In genomic region chr19:56538761-56539263, GRCh38 we compare ENCODE assay signal across 8 cellular contexts. TPM values are rescaled to one million over a fixed set of nuclear protein-coding genes. Genes with fewer than 3 reads are reported as not detected.
DNase-seq lines count a peak whose midpoint lies in the region; ATAC-seq and TF ChIP-seq lines count a peak whose summit lies in the region.

ZFP28 (plus strand) TSS chr19:56538948; CDS start chr19:56539019, 71 bp downstream.

- H3K27ac Mint-ChIP-seq in activated naive CD8-positive, alpha-beta T cell treated with anti-CD3 and anti-CD28 coated beads, Interleukin-2, amount 10 ng/mL, durations not matched to agents 7 days and 5 days: peak within 1 kb of the TSS; percentile 98

- H3K27me3 ChIP-seq in H7 (ENCODE audit: control insufficient read depth, insufficient read depth, low read length) (no peaks in the 10 kb centered on the region; the same call in 1 of the 2 replicates), right atrium auricular region (no peaks in the 10 kb centered on the region)

- H3K9me3 Mint-ChIP-seq in activated naive CD8-positive, alpha-beta T cell treated with anti-CD3 and anti-CD28 coated beads, Interleukin-2, amount 10 ng/mL, durations not matched to agents 7 days and 5 days: peaks cover 34% of the 10 kb centered on the region

- intact Hi-C loops in sciatic nerve (cut with DNase I): no loop called here

- H3K4me1 Mint-ChIP-seq in activated naive CD8-positive, alpha-beta T cell treated with anti-CD3 and anti-CD28 coated beads, Interleukin-2, amount 10 ng/mL, durations not matched to agents 7 days and 5 days: peaks cover 16% of the 10 kb centered on the region

- H3K27me3 Mint-ChIP-seq in activated naive CD8-positive, alpha-beta T cell treated with anti-CD3 and anti-CD28 coated beads, Interleukin-2, amount 10 ng/mL, durations not matched to agents 7 days and 5 days: no peaks in the 10 kb centered on the region

- POLR2A ChIA-PET in activated naive CD8-positive, alpha-beta T cell treated with anti-CD3 and anti-CD28 coated beads, Interleukin-2, amount 10 ng/mL, durations not matched to agents 7 days and 5 days (lab: Charles Lee): interaction anchor here (0.8 to 2.3 kb wide), 5 partner anchors 27 to 634 kb away, joined by 3 to 8 read pairs (median 4); partner anchors contain the start of gene ZNF71

- peak within 1 kb of the TSS; percentile 90 to 93 for H3K27ac ChIP-seq in right atrium auricular region

- peaks cover 0 to 19% of the 10 kb centered on the region in 2 donors for H3K4me1 ChIP-seq in right atrium auricular region

- TF ChIP-seq CTCF in right atrium auricular region (IDR thresholded peaks at IDR 0.05): no peak

- peak within 1 kb of the TSS; percentile 95 for H3K4me3 Mint-ChIP-seq in activated naive CD8-positive, alpha-beta T cell treated with anti-CD3 and anti-CD28 coated beads, Interleukin-2, amount 10 ng/mL, durations not matched to agents 7 days and 5 days

- peak within 1 kb of the TSS; percentile 59 for H3K4me3 ChIP-seq in H7 (ENCODE audit: insufficient read depth, low read depth, low read length)
- H3K4me3 ChIP-seq in right atrium auricular region: peak within 1 kb of the TSS; percentile 68 to 82

- H3K36me3 ChIP-seq in H7 (replicated peaks; ENCODE audit: control insufficient read depth, insufficient read depth, low read length) (no peaks in the 10 kb centered on the region; the same call in 1 of the 2 replicates), right atrium auricular region (peaks cover 16% of the 10 kb centered on the region)

- H3K36me3 Mint-ChIP-seq in activated naive CD8-positive, alpha-beta T cell treated with anti-CD3 and anti-CD28 coated beads, Interleukin-2, amount 10 ng/mL, durations not matched to agents 7 days and 5 days: peaks cover 45% of the 10 kb centered on the region

- DNase-seq in DMS53 (lab: John Stamatoyannopoulos, UW): peak; percentile 83
- peak; percentile 19 for DNase-seq in H7
- DNase-seq in NCI-H2227 treated with DMSO at 0.1 percent for 48 hours (lab: John Stamatoyannopoulos, UW): peak; percentile 96
- no peak for DNase-seq in activated naive CD8-positive, alpha-beta T cell treated with anti-CD3 and anti-CD28 coated beads, Interleukin-2, amount 10 ng/mL, durations not matched to agents 7 days and 5 days
- DNase-seq in right atrium auricular region (ENCODE audit: low spot score): no peak
- DNase-seq in sciatic nerve (ENCODE audit: low spot score): peak; percentile 88
- no peak for DNase-seq in DMS153 (lab: John Stamatoyannopoulos, UW)
- no peak for DNase-seq in GOT3 (lab: John Stamatoyannopoulos, UW)

- ATAC-seq in activated naive CD8-positive, alpha-beta T cell treated with anti-CD3 and anti-CD28 coated beads, Interleukin-2, amount 10 ng/mL, durations not matched to agents 7 days and 5 days (ENCODE audit: low read depth): peak; percentile 77
- ATAC-seq in sciatic nerve: peak; percentile 73

- peaks cover 0 to 50% of the 10 kb centered on the region in 2 donors for H3K9me3 ChIP-seq in right atrium auricular region

RNA-seq across cellular contexts. Expression of gene ZFP28, which starts in this region (rescaled TPM):
- total RNA-seq in H7 (2014; rRNA removed; shearing (Covaris generic)): 0.52 and 2.7 TPM in 2 replicates
- 10 to 100 TPM; 12.2 TPM for total RNA-seq in activated naive CD8-positive, alpha-beta T cell treated with anti-CD3 and anti-CD28 coated beads, Interleukin-2, amount 10 ng/mL, durations not matched to agents 7 days and 5 days
- total RNA-seq in right atrium auricular region: 1 to 10 TPM; 4.0 to 4.6 TPM
- total RNA-seq in sciatic nerve: 16.0 TPM

Comparison
In these comparisons a context has a peak if more than half of its experiments do, and no peak if none do; other contexts are left out.
1. DNase-seq: peak in DMS53 (single experiment), H7 (single experiment), NCI-H2227 treated with DMSO at 0.1 percent for 48 hours (single experiment) and sciatic nerve (single experiment); none in activated naive CD8-positive, alpha-beta T cell treated with anti-CD3 and anti-CD28 coated beads, Interleukin-2, amount 10 ng/mL, durations not matched to agents 7 days and 5 days (single experiment), right atrium auricular region (single experiment), DMS153 (single experiment) and GOT3 (single experiment).